12 cellular contexts compared by ENCODE assay signal in genomic region chr9:137665697-137666504, GRCh38. TPM values are rescaled to one million over a fixed set of nuclear protein-coding genes. Genes with fewer than 3 reads are reported as not detected.
DNase-seq lines count a peak whose midpoint lies in the region; ATAC-seq and TF ChIP-seq lines count a peak whose summit lies in the region.
"Had no signal": no experiment of that assay in that cellular context is flagged by ENCODE, and none has a peak within 500 bp of the region (broad histone marks: within the 10 kb centered on the region; RNA-seq: fewer than 3 reads in every experiment).

No MANE protein-coding gene starts in this region.

- TF ChIP-seq CTCF in AG04449 (IDR thresholded peaks at IDR 0.05; ENCODE audit: insufficient read depth, low read length, missing control alignments) (peak; percentile 43), MM.1S (IDR thresholded peaks at IDR 0.05; ENCODE audit: low read length) (no peak), neural cell (IDR thresholded peaks at IDR 0.05; ENCODE audit: poor library complexity, severe bottlenecking) (no peak), osteocyte (IDR thresholded peaks at IDR 0.05) (no peak)

- H3K4me3 ChIP-seq in AG04449 (ENCODE audit: low read depth, low read length) (no peak overlapping the region), MM.1S (ENCODE audit: low read length) (no peak overlapping the region; the same call in 1 of the 2 replicates), neural cell (ENCODE audit: low read length) (no peak overlapping the region)
- H3K4me3 ChIP-seq: skin epidermis had no signal

- H3K9ac ChIP-seq in MM.1S (ENCODE audit: low read length) (0 out of 2 replicates have a peak overlapping the region, but pooled peaks have one; percentile 47), neural cell (ENCODE audit: low read length) (peak overlapping the region; percentile 14)

- no peaks in the 10 kb centered on the region for H3K27me3 Mint-ChIP-seq in osteocyte (ENCODE audit: unreplicated experiment)

- H3K4me2 ChIP-seq in MM.1S (ENCODE audit: low read depth, low read length) (peak overlapping the region; percentile 75), neural cell (ENCODE audit: low read length) (no peak overlapping the region)

- no peaks in the 10 kb centered on the region for H3K27me3 ChIP-seq in MM.1S (replicated peaks; ENCODE audit: insufficient read depth, low read length)
- no peaks in the 10 kb centered on the region for H3K27me3 ChIP-seq in neural cell (ENCODE audit: insufficient read depth, low read depth, low read length)
- H3K27me3 ChIP-seq: BE2C had no signal

- ATAC-seq in HG03045 (IDR thresholded peaks at IDR 0.05; ENCODE audit: unreplicated experiment), result no peak
- no peak for ATAC-seq in GM21619 (IDR thresholded peaks at IDR 0.05; ENCODE audit: unreplicated experiment)
- no peak for ATAC-seq in HG03469 (IDR thresholded peaks at IDR 0.05; ENCODE audit: unreplicated experiment)

- no peak overlapping the region for H3K27ac Mint-ChIP-seq in osteocyte (ENCODE audit: unreplicated experiment)

- 0 out of 2 replicates have a peak, but pooled peaks cover 4% of the 10 kb centered on the region for H3K36me3 ChIP-seq in MM.1S (replicated peaks; ENCODE audit: insufficient read depth, low read length)
- no peaks in the 10 kb centered on the region for H3K36me3 ChIP-seq in neural cell (ENCODE audit: insufficient read depth, low read length)
- H3K36me3 ChIP-seq: BE2C had no signal

- POLR2A ChIA-PET in AG04449 (lab: Yijun Ruan, JAX), result interaction anchor here (1.0 kb wide), 1 partner anchor 10 kb away, joined by 3 read pairs; no protein-coding TSS in a partner anchor

- H3K9me2 ChIP-seq in MM.1S (replicated peaks; ENCODE audit: insufficient read depth, low read length) (no peaks in the 10 kb centered on the region), neural cell (ENCODE audit: insufficient read depth, low read length) (no peaks in the 10 kb centered on the region)

- H2AFZ ChIP-seq in MM.1S (ENCODE audit: low read length), result no peak overlapping the region
- H2AFZ ChIP-seq in neural cell (ENCODE audit: low read depth, low read length), result no peak overlapping the region

- CTCF ChIA-PET in AG04449 (lab: Yijun Ruan, JAX), result interaction anchor here (0.6 to 3.3 kb wide), 11 partner anchors 7 to 136 kb away, joined by 3 to 18 read pairs (median 4); no protein-coding TSS in a partner anchor

- peaks cover 44% of the 10 kb centered on the region for H3K4me1 Mint-ChIP-seq in osteocyte (ENCODE audit: unreplicated experiment)

- DNase-seq in AG04449 (ENCODE audit: low read depth, low spot score) (no peak), MM.1S (no peak), fibroblast of peridontal ligament (ENCODE audit: extremely low read depth) (peak; percentile 7), osteocyte (ENCODE audit: extremely low spot score, unreplicated experiment) (no peak)
- DNase-seq: activated CD8-positive, alpha-beta memory T cell treated with anti-CD3 and anti-CD28 coated beads, Interleukin-2, amount 50 U/mL, for 4 hours; Kasumi-1 had no signal

- peaks cover 27% of the 10 kb centered on the region for H3K4me1 ChIP-seq in MM.1S (ENCODE audit: low read length)

- no peak overlapping the region for H3K4me3 Mint-ChIP-seq in osteocyte (ENCODE audit: unreplicated experiment)

- no peak for TF ChIP-seq RAD21 in neural cell (conservative IDR thresholded peaks at IDR 0.05)

- H3K79me2 ChIP-seq in MM.1S (ENCODE audit: low read length) (peaks cover 88% of the 10 kb centered on the region), neural cell (replicated peaks; ENCODE audit: insufficient read depth, low read length) (peaks cover 40% of the 10 kb centered on the region)

- H4K20me1 ChIP-seq in MM.1S (ENCODE audit: insufficient read depth, low read length) (no peaks in the 10 kb centered on the region), neural cell (ENCODE audit: insufficient read depth) (no peaks in the 10 kb centered on the region)

- TF ChIP-seq EP300 in neural cell (conservative IDR thresholded peaks at IDR 0.05; ENCODE audit: poor library complexity, severe bottlenecking), result no peak

- H3K36me3 Mint-ChIP-seq in osteocyte (ENCODE audit: unreplicated experiment), result peaks cover 8% of the 10 kb centered on the region

- H3K27ac ChIP-seq in MM.1S (ENCODE audit: low read length) (peak overlapping the region; percentile 87; the same call in 1 of the 2 replicates), neural cell (ENCODE audit: low read length) (peak overlapping the region; percentile 58)
- H3K27ac ChIP-seq: skin epidermis had no signal

- no peaks in the 10 kb centered on the region for H3K9me3 Mint-ChIP-seq in osteocyte (ENCODE audit: unreplicated experiment)

- H3K9me3 ChIP-seq in MM.1S (replicated peaks; ENCODE audit: insufficient read depth, low read length) (no peaks in the 10 kb centered on the region), neural cell (ENCODE audit: low read length) (no peaks in the 10 kb centered on the region)
- H3K9me3 ChIP-seq: BE2C had no signal

- H3F3A ChIP-seq in MM.1S (ENCODE audit: insufficient read depth, low read length) (peaks cover 20% of the 10 kb centered on the region), neural cell (ENCODE audit: insufficient read depth, low read length, poor library complexity, severe bottlenecking) (no peaks in the 10 kb centered on the region)

TF ChIP-seq in neural cell, 6 proteins besides CTCF, POLR2A, EP300 and RAD21:
- TF ChIP-seq TAF1 (IDR thresholded peaks at IDR 0.05; ENCODE audit: low read depth), result no peak
- no peak for TF ChIP-seq EZH2 (IDR thresholded peaks at IDR 0.05; ENCODE audit: borderline replicate concordance, insufficient read depth, low read length, poor library complexity, severe bottlenecking)
- no peak for TF ChIP-seq SMC3 (conservative IDR thresholded peaks at IDR 0.05; ENCODE audit: poor library complexity)
- TF ChIP-seq REST (IDR thresholded peaks at IDR 0.05; ENCODE audit: borderline replicate concordance), result no peak
- TF ChIP-seq MXI1 (conservative IDR thresholded peaks at IDR 0.05; ENCODE audit: poor library complexity, severe bottlenecking), result no peak
- no peak for TF ChIP-seq POLR2AphosphoS5 (IDR thresholded peaks at IDR 0.05)

RNA-seq across cellular contexts. Expression of gene EHMT1, which starts 47.1 kb away (rescaled TPM):
- 53.0 and 65.8 TPM in 2 replicates for polyA plus RNA-seq in neural cell
- 96.9 and 100 TPM in 2 replicates for polyA minus RNA-seq in neural cell
- 88.6 and 93.3 TPM in 2 replicates for total RNA-seq in osteocyte
